Comparison of ENCODE assay signal across 1 cellular context in the genomic region with DNA sequence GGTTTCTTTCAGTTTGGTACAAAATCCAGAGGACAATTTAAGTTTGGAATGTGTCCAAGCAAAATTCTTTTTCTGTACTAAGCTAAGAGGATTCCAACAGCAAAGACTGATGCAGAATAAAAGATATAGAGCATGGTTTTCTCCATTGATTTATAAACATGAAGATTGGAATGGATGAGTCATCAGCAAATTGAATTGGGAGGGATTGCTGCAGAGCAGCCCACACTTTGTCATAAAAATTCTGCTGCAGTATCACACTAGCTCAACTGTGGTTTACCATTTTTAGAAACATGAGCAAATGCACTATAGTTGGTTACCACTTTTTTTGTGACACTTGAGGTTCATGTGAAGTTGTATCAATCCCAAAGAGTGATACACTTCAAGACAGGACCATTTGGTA.
A peak's percentile ranks its signal among the peaks of the same experiment; 100 is the strongest.
TF ChIP-seq lines count a peak whose summit lies in the region.

No MANE protein-coding gene starts in this region.

TF ChIP-seq in SK-N-SH, 30 proteins besides CTCF, POLR2A, EP300 and RAD21:
- TF ChIP-seq NRF1 (IDR thresholded peaks at IDR 0.05; ENCODE audit: low read depth, low read length), result no peak
- TF ChIP-seq FOXM1 (IDR thresholded peaks at IDR 0.05; ENCODE audit: low read depth), result peak; percentile 61; the same call in 1 of the 2 replicates
- peak; percentile 94 for TF ChIP-seq JUND (IDR thresholded peaks at IDR 0.05)
- TF ChIP-seq SMC3 (IDR thresholded peaks at IDR 0.05; ENCODE audit: low read depth, low read length), result no peak
- peak; percentile 55; the same call in 1 of the 2 replicates for TF ChIP-seq POLR2AphosphoS5 (IDR thresholded peaks at IDR 0.05; ENCODE audit: low read depth, low read length)
- TF ChIP-seq, protein P1, sequence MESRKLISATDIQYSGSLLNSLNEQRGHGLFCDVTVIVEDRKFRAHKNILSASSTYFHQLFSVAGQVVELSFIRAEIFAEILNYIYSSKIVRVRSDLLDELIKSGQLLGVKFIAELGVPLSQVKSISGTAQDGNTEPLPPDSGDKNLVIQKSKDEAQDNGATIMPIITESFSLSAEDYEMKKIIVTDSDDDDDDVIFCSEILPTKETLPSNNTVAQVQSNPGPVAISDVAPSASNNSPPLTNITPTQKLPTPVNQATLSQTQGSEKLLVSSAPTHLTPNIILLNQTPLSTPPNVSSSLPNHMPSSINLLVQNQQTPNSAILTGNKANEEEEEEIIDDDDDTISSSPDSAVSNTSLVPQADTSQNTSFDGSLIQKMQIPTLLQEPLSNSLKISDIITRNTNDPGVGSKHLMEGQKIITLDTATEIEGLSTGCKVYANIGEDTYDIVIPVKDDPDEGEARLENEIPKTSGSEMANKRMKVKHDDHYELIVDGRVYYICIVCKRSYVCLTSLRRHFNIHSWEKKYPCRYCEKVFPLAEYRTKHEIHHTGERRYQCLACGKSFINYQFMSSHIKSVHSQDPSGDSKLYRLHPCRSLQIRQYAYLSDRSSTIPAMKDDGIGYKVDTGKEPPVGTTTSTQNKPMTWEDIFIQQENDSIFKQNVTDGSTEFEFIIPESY (IDR thresholded peaks at IDR 0.05; ENCODE audit: borderline replicate concordance, low read depth), result peak; percentile 58; the same call in 1 of the 2 replicates
- TF ChIP-seq FOXJ3 (CRISPR knock-in tag; IDR thresholded peaks at IDR 0.05), result no peak
- TF ChIP-seq TCF12 (IDR thresholded peaks at IDR 0.05), result peak; percentile 82
- TF ChIP-seq SIN3A (IDR thresholded peaks at IDR 0.05; ENCODE audit: borderline replicate concordance, low read depth, low read length), result 0 out of 2 replicates have a peak, but pooled peaks have one; percentile 41
- 0 out of 2 replicates have a peak, but pooled peaks have one; percentile 11 for TF ChIP-seq RCOR1 (IDR thresholded peaks at IDR 0.05; ENCODE audit: low read length)
- TF ChIP-seq MEF2A (IDR thresholded peaks at IDR 0.05; ENCODE audit: borderline replicate concordance, low read depth), result peak; percentile 93
- TF ChIP-seq YY1 (IDR thresholded peaks at IDR 0.05; ENCODE audit: low read depth), result peak; percentile 13; the same call in 1 of the 2 replicates
- no peak for TF ChIP-seq GATA2 (CRISPR knock-in tag; IDR thresholded peaks at IDR 0.05)
- TF ChIP-seq NFIC (IDR thresholded peaks at IDR 0.05; ENCODE audit: borderline replicate concordance), result peak; percentile 77
- TF ChIP-seq, protein P2, sequence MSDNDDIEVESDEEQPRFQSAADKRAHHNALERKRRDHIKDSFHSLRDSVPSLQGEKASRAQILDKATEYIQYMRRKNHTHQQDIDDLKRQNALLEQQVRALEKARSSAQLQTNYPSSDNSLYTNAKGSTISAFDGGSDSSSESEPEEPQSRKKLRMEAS (IDR thresholded peaks at IDR 0.05; ENCODE audit: low read depth), result peak; percentile 41; the same call in 1 of the 2 replicates
- TF ChIP-seq, protein P3, sequence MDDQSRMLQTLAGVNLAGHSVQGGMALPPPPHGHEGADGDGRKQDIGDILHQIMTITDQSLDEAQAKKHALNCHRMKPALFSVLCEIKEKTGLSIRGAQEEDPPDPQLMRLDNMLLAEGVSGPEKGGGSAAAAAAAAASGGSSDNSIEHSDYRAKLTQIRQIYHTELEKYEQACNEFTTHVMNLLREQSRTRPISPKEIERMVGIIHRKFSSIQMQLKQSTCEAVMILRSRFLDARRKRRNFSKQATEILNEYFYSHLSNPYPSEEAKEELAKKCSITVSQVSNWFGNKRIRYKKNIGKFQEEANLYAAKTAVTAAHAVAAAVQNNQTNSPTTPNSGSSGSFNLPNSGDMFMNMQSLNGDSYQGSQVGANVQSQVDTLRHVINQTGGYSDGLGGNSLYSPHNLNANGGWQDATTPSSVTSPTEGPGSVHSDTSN (IDR thresholded peaks at IDR 0.05), result peak; percentile 86
- peak; percentile 86 for TF ChIP-seq FOSL2 (IDR thresholded peaks at IDR 0.05; ENCODE audit: borderline replicate concordance, low read depth)
- TF ChIP-seq TEAD4 (IDR thresholded peaks at IDR 0.05; ENCODE audit: borderline replicate concordance, insufficient read depth), result peak; percentile 73; the same call in 1 of the 2 replicates
